Comparison of ENCODE assay signal across 8 cellular contexts in genomic region chr9:13427587-13427986, GRCh38.
DNase-seq lines count a peak whose midpoint lies in the region; ATAC-seq, FAIRE-seq and TF ChIP-seq lines count a peak whose summit lies in the region.

No MANE protein-coding gene starts in this region.

- peak; percentile 76 to 82 (median 76) for TF ChIP-seq CTCF in breast epithelium (IDR thresholded peaks at IDR 0.05)

- H3K27ac Mint-ChIP-seq in activated naive CD8-positive, alpha-beta T cell treated with anti-CD3 and anti-CD28 coated beads for 36 hours = no peak overlapping the region
- H3K27ac Mint-ChIP-seq in activated CD8-positive, alpha-beta memory T cell treated with anti-CD3 and anti-CD28 coated beads, Interleukin-2, amount 10 ng/mL, durations not matched to agents 7 days and 5 days = no peak overlapping the region

- H3K4me1 ChIP-seq in breast epithelium = no peaks in the 10 kb centered on the region

- DNase-seq in AG08396 (ENCODE audit: low spot score) = peak; percentile 22
- peak; percentile 9 for DNase-seq in GM18507 (ENCODE audit: extremely low spot score, insufficient read length, low read depth)
- DNase-seq in NCI-H446 (lab: John Stamatoyannopoulos, UW) = peak; percentile 100
- no peak for DNase-seq in breast epithelium (ENCODE audit: low spot score in 2 of 2)
- DNase-seq in kidney tubule cell (ENCODE audit: low spot score) = peak; percentile 55
- no peak for DNase-seq in activated naive CD8-positive, alpha-beta T cell treated with anti-CD3 and anti-CD28 coated beads for 36 hours
- DNase-seq in activated CD8-positive, alpha-beta memory T cell treated with anti-CD3 and anti-CD28 coated beads, Interleukin-2, amount 10 ng/mL, durations not matched to agents 7 days and 5 days = no peak

- CTCF ChIA-PET in activated CD8-positive, alpha-beta memory T cell treated with anti-CD3 and anti-CD28 coated beads, Interleukin-2, amount 10 ng/mL, durations not matched to agents 7 days and 5 days (lab: Charles Lee) = interaction anchor here (1.1 to 2.6 kb wide), 2 partner anchors 13 to 925 kb away, joined by 3 to 24 read pairs; no protein-coding TSS in a partner anchor

- no peaks in the 10 kb centered on the region for H3K27me3 ChIP-seq in breast epithelium

- intact Hi-C loops in breast epithelium (cut with DNase I; ENCODE audit: low total_unique reads) = no loop called here

- H3K36me3 Mint-ChIP-seq in activated naive CD8-positive, alpha-beta T cell treated with anti-CD3 and anti-CD28 coated beads for 36 hours = no peaks in the 10 kb centered on the region
- no peaks in the 10 kb centered on the region for H3K36me3 Mint-ChIP-seq in activated CD8-positive, alpha-beta memory T cell treated with anti-CD3 and anti-CD28 coated beads, Interleukin-2, amount 10 ng/mL, durations not matched to agents 7 days and 5 days

- H3K4me3 ChIP-seq in breast epithelium = no peak overlapping the region

- H3K9me3 Mint-ChIP-seq in activated naive CD8-positive, alpha-beta T cell treated with anti-CD3 and anti-CD28 coated beads for 36 hours = peaks cover 2% of the 10 kb centered on the region
- no peaks in the 10 kb centered on the region for H3K9me3 Mint-ChIP-seq in activated CD8-positive, alpha-beta memory T cell treated with anti-CD3 and anti-CD28 coated beads, Interleukin-2, amount 10 ng/mL, durations not matched to agents 7 days and 5 days (ENCODE audit: low read depth)

- no peaks in the 10 kb centered on the region for H3K4me1 Mint-ChIP-seq in activated naive CD8-positive, alpha-beta T cell treated with anti-CD3 and anti-CD28 coated beads for 36 hours
- no peaks in the 10 kb centered on the region for H3K4me1 Mint-ChIP-seq in activated CD8-positive, alpha-beta memory T cell treated with anti-CD3 and anti-CD28 coated beads, Interleukin-2, amount 10 ng/mL, durations not matched to agents 7 days and 5 days

- H3K27ac ChIP-seq in breast epithelium = peak overlapping the region; percentile 26 to 71

- H3K9me3 ChIP-seq in breast epithelium = no peaks in the 10 kb centered on the region

- TF ChIP-seq POLR2A in breast epithelium (IDR thresholded peaks at IDR 0.05) = no peak

- no peaks in the 10 kb centered on the region for H3K36me3 ChIP-seq in breast epithelium

- no peak for FAIRE-seq in GM18507 (lab: Jason Lieb, UNC)

- H3K4me3 Mint-ChIP-seq in activated naive CD8-positive, alpha-beta T cell treated with anti-CD3 and anti-CD28 coated beads for 36 hours = no peak overlapping the region
- no peak overlapping the region for H3K4me3 Mint-ChIP-seq in activated CD8-positive, alpha-beta memory T cell treated with anti-CD3 and anti-CD28 coated beads, Interleukin-2, amount 10 ng/mL, durations not matched to agents 7 days and 5 days

- ATAC-seq in GM18511 (IDR thresholded peaks at IDR 0.05; ENCODE audit: unreplicated experiment) = no peak
- no peak for ATAC-seq in activated CD8-positive, alpha-beta memory T cell treated with anti-CD3 and anti-CD28 coated beads, Interleukin-2, amount 10 ng/mL, durations not matched to agents 7 days and 5 days

- H3K27me3 Mint-ChIP-seq in activated naive CD8-positive, alpha-beta T cell treated with anti-CD3 and anti-CD28 coated beads for 36 hours = no peaks in the 10 kb centered on the region
- no peaks in the 10 kb centered on the region for H3K27me3 Mint-ChIP-seq in activated CD8-positive, alpha-beta memory T cell treated with anti-CD3 and anti-CD28 coated beads, Interleukin-2, amount 10 ng/mL, durations not matched to agents 7 days and 5 days

Comparison
In these comparisons a context has a peak if more than half of its experiments do, and no peak if none do; other contexts are left out.
1. DNase-seq: peak in AG08396 (single experiment), GM18507 (single experiment), NCI-H446 (2 of 2) and kidney tubule cell (single experiment); none in breast epithelium (0 of 2), activated naive CD8-positive, alpha-beta T cell treated with anti-CD3 and anti-CD28 coated beads for 36 hours (single experiment) and activated CD8-positive, alpha-beta memory T cell treated with anti-CD3 and anti-CD28 coated beads, Interleukin-2, amount 10 ng/mL, durations not matched to agents 7 days and 5 days (single experiment).